12 cellular contexts compared by ENCODE assay signal in genomic region chr6:9484091-9484490, GRCh38.
"Had no signal": no experiment of that assay in that cellular context is flagged by ENCODE, and none has a peak within 500 bp of the region (broad histone marks: within the 10 kb centered on the region; RNA-seq: fewer than 3 reads in every experiment).

No MANE protein-coding gene starts in this region.

- DNase-seq: activated CD4-positive, alpha-beta T cell treated with anti-CD3 and anti-CD28 coated beads, Interleukin-2, amount 10 ng/mL, durations not matched to agents 24 days and 14 days; activated naive CD4-positive, alpha-beta T cell treated with anti-CD3 and anti-CD28 coated beads, Interleukin-2, amount 10 ng/mL, durations not matched to agents 7 days and 5 days; activated T-cell treated with anti-CD3 and anti-CD28 coated beads for 4 hours; glutamatergic neuron; left colon; naive thymus-derived CD4-positive, alpha-beta T cell; tibial artery; uterus had no signal

- H3K27ac ChIP-seq: neutrophil, tibial artery, uterus had no signal

- ATAC-seq: activated T-helper 17 cell treated with anti-CD3 and anti-CD28 coated beads, Interleukin-2, amount 50 U/mL, for 72 hours; left colon; naive thymus-derived CD4-positive, alpha-beta T cell had no signal

- H3K36me3 ChIP-seq: neutrophil, tibial artery, uterus had no signal

- H3K9me3 ChIP-seq: neutrophil, tibial artery, uterus had no signal

- H3K4me3 ChIP-seq: lung, skin epidermis, tibial artery, uterus had no signal
